8 cellular contexts compared by ENCODE assay signal in the genomic region with DNA sequence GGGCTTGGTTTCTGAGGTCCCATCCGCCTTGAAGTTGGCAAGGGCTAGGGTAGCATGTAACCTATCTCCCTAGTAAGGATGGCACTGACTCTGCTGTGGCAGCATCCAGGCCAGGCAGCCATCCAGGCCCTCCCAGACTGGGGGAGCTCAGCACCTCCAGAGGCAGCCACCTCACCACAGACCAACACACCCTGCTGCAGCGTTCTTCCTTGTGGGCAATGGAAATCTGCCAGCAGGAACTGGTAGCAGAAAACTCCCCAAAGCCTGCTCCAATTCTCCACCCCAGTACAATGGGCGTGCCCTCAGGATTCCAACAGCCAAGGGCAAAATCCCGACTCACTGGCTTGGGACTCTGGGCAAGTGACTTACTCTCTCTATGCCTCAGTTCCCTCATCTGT. TPM values are rescaled to one million over a fixed set of nuclear protein-coding genes. Genes with fewer than 3 reads are reported as not detected.
DNase-seq lines count a peak whose midpoint lies in the region; ATAC-seq and TF ChIP-seq lines count a peak whose summit lies in the region.

No MANE protein-coding gene starts in this region.

- H3K27ac ChIP-seq in WERI-Rb-1 = peak overlapping the region; percentile 85
- H3K27ac ChIP-seq in vagina = peak overlapping the region; percentile 66

- DNase-seq in Right ventricle myocardium inferior (ENCODE audit: missing footprints) (no peak), cardiac septum (ENCODE audit: low spot score) (no peak), WERI-Rb-1 (no peak), left colon (peak; percentile 74 to 89), vagina (ENCODE audit: extremely low spot score in 2 of 2) (no peak), T-helper 9 cell (no peak), inferior parietal cortex (ENCODE audit: extremely low spot score) (no peak)
- DNase-seq in stimulated activated CD4-positive, alpha-beta T cell treated with anti-CD3 and anti-CD28 coated beads, Interleukin-1b, Interleukin-23, amount 100 ng/mL, for 48 hours = no peak

- H3K27me3 ChIP-seq in WERI-Rb-1 (ENCODE audit: insufficient read depth, low read depth, severe bottlenecking) (no peaks in the 10 kb centered on the region), vagina (no peaks in the 10 kb centered on the region)

- no peak for TF ChIP-seq CTCF in WERI-Rb-1 (IDR thresholded peaks at IDR 0.05; ENCODE audit: low read depth, low read length)
- TF ChIP-seq CTCF in vagina (IDR thresholded peaks at IDR 0.05) = no peak

- ATAC-seq in Right ventricle myocardium inferior (peak; percentile 11), left colon (peak; percentile 93)

- intact Hi-C loops in Right ventricle myocardium inferior (cut with DNase I) (no loop called here), cardiac septum (cut with DNase I) (no loop called here), left colon (cut with DNase I, micrococcal nuclease) (no loop called here), vagina (cut with DNase I) (no loop called here)

- no peak for TF ChIP-seq POLR2A in vagina (IDR thresholded peaks at IDR 0.05)

- H3K36me3 ChIP-seq in WERI-Rb-1 (peaks cover 5% of the 10 kb centered on the region; the same call in 1 of the 2 replicates), vagina (no peaks in the 10 kb centered on the region)

- H3K4me3 ChIP-seq in WERI-Rb-1 (ENCODE audit: low read depth, low read length) (no peak overlapping the region), vagina (no peak overlapping the region)

- H3K4me1 ChIP-seq in vagina = peaks cover 75% of the 10 kb centered on the region

- H3K9me3 ChIP-seq in WERI-Rb-1 (ENCODE audit: severe bottlenecking) = no peaks in the 10 kb centered on the region
- H3K9me3 ChIP-seq in vagina = no peaks in the 10 kb centered on the region

RNA-seq across cellular contexts. Expression of a gene that starts 27.5 kb away (rescaled TPM):
- total RNA-seq in Right ventricle myocardium inferior = 8.9 TPM
- total RNA-seq in cardiac septum = 19.5 TPM
- 10 to 100 TPM; 26.0 to 36.7 TPM for total RNA-seq in left colon
- 57.5 TPM for total RNA-seq in vagina

Comparison
In these comparisons a context has a peak if more than half of its experiments do, and no peak if none do; other contexts are left out.
1. DNase-seq: peak in left colon (2 of 2); none in Right ventricle myocardium inferior (single experiment), cardiac septum (single experiment), WERI-Rb-1 (single experiment), vagina (0 of 2), T-helper 9 cell (single experiment), inferior parietal cortex (single experiment) and stimulated activated CD4-positive, alpha-beta T cell treated with anti-CD3 and anti-CD28 coated beads, Interleukin-1b, Interleukin-23, amount 100 ng/mL, for 48 hours (single experiment).